8 cellular contexts compared by ENCODE assay signal in the genomic region with DNA sequence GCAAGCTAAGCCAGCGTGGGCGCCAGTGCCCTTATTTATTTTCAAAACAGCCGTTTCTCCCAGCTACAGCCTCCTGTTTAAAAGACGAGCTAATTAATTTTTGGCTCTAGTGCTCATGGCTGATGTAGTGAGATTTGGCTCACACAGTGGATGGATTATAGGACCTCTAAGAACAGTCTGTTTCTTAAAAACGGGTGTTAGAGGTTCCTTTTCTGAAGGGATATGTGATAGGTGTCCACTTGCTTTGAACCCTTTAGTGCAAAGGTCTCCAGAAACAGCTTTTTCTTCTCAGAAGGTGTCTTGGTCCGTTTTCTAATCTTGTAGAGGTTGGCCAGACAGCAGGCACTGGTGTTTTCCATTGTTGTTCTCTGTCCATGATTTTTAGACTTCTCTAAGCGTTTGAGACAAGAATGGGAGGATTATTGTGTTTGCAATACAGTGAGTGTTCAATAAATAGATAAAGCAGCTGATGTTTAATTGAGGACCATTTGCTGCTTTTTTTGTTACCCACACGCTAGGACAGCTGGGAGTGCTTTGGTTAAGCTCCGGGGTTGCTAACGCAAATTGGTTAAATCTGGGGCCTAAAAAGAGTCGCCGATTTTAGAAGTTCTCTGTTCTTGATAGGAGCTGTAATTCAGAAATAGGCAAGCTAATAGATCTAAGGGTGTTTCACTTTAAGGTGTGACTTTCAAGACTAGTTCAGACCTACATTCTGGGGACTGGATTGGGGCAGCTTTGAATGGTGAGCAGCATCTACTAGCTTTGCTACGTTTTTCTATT. TPM values are rescaled to one million over a fixed set of nuclear protein-coding genes. Genes with fewer than 3 reads are reported as not detected.
DNase-seq lines count a peak whose midpoint lies in the region; ATAC-seq and TF ChIP-seq lines count a peak whose summit lies in the region.

No MANE protein-coding gene starts in this region.

- H3K36me3 Mint-ChIP-seq in activated naive CD8-positive, alpha-beta T cell treated with anti-CD3 and anti-CD28 coated beads for 36 hours = peaks cover 5% of the 10 kb centered on the region
- H3K36me3 Mint-ChIP-seq in stimulated activated memory B cell treated with anti-CD40 and anti-IgM and Interleukin-4, amounts not matched to agents 10 μg/mL and 1 μg/mL and 100 μg/mL, for 72 hours = peaks cover 12% of the 10 kb centered on the region

- CTCF ChIA-PET in AG04450 (lab: Charles Lee) = interaction anchor here (0.8 to 2.1 kb wide), 10 partner anchors 8 to 1608 kb away, joined by 3 to 11 read pairs (median 4); partner anchors contain the start of gene DUSP16

- peaks cover 35% of the 10 kb centered on the region for H3K4me1 Mint-ChIP-seq in activated naive CD8-positive, alpha-beta T cell treated with anti-CD3 and anti-CD28 coated beads for 36 hours
- peaks cover 40% of the 10 kb centered on the region for H3K4me1 Mint-ChIP-seq in stimulated activated memory B cell treated with anti-CD40 and anti-IgM and Interleukin-4, amounts not matched to agents 10 μg/mL and 1 μg/mL and 100 μg/mL, for 72 hours

- no peaks in the 10 kb centered on the region for H3K27me3 ChIP-seq in AG04450 (ENCODE audit: control insufficient read depth, insufficient read depth, low read length)

- H3K4me3 ChIP-seq in AG04450 (ENCODE audit: low read depth, low read length) (peak overlapping the region; percentile 93), iPS-18c (ENCODE audit: insufficient read depth, low read depth, low read length) (peak overlapping the region; percentile 78)

- in situ Hi-C loops in GM13977 (cut with MboI; ENCODE audit: low pct_unique_long_range_greater_than_20kb, low sequenced_read_pairs, unreplicated experiment) = no loop called here

- TF ChIP-seq CTCF in AG04450 (IDR thresholded peaks at IDR 0.05; ENCODE audit: low read depth, low read length) (no peak), GM13977 (IDR thresholded peaks at IDR 0.05; ENCODE audit: extremely low read depth, insufficient read depth, missing control alignments) (no peak)

- H3K9me3 ChIP-seq in AG04450 (ENCODE audit: control insufficient read depth, insufficient read depth, low read length) = no peaks in the 10 kb centered on the region
- H3K9me3 ChIP-seq in iPS-18c (ENCODE audit: control insufficient read depth, insufficient read depth, low read length) = peaks cover 2% of the 10 kb centered on the region

- DNase-seq in AG04450 (ENCODE audit: low read depth, low spot score) (no peak), GM13977 (ENCODE audit: low spot score) (peak; percentile 47), NCI-H1105 treated with DMSO at 0.1 percent for 48 hours (lab: John Stamatoyannopoulos, UW) (peak; percentile 63)
- DNase-seq in activated naive CD8-positive, alpha-beta T cell treated with anti-CD3 and anti-CD28 coated beads for 36 hours = no peak

- H3K9me3 Mint-ChIP-seq in activated naive CD8-positive, alpha-beta T cell treated with anti-CD3 and anti-CD28 coated beads for 36 hours = no peaks in the 10 kb centered on the region
- no peaks in the 10 kb centered on the region for H3K9me3 Mint-ChIP-seq in stimulated activated memory B cell treated with anti-CD40 and anti-IgM and Interleukin-4, amounts not matched to agents 10 μg/mL and 1 μg/mL and 100 μg/mL, for 72 hours

- H3K27ac Mint-ChIP-seq in activated naive CD8-positive, alpha-beta T cell treated with anti-CD3 and anti-CD28 coated beads for 36 hours = peak overlapping the region; percentile 96
- H3K27ac Mint-ChIP-seq in stimulated activated memory B cell treated with anti-CD40 and anti-IgM and Interleukin-4, amounts not matched to agents 10 μg/mL and 1 μg/mL and 100 μg/mL, for 72 hours = peak overlapping the region; percentile 99

- POLR2A ChIA-PET in AG04450 (lab: Yijun Ruan, JAX) = interaction anchor here (0.9 to 2.0 kb wide), 3 partner anchors 25 to 91 kb away, joined by 4 to 8 read pairs (median 5); partner anchors contain the start of gene LRP6

- no peaks in the 10 kb centered on the region for H3K27me3 Mint-ChIP-seq in activated naive CD8-positive, alpha-beta T cell treated with anti-CD3 and anti-CD28 coated beads for 36 hours
- no peaks in the 10 kb centered on the region for H3K27me3 Mint-ChIP-seq in stimulated activated memory B cell treated with anti-CD40 and anti-IgM and Interleukin-4, amounts not matched to agents 10 μg/mL and 1 μg/mL and 100 μg/mL, for 72 hours

- H3K27ac ChIP-seq in AG04450 (ENCODE audit: low read depth, low read length) = peak overlapping the region; percentile 57

- peak overlapping the region; percentile 93 for H3K4me3 Mint-ChIP-seq in activated naive CD8-positive, alpha-beta T cell treated with anti-CD3 and anti-CD28 coated beads for 36 hours
- peak overlapping the region; percentile 96 for H3K4me3 Mint-ChIP-seq in stimulated activated memory B cell treated with anti-CD40 and anti-IgM and Interleukin-4, amounts not matched to agents 10 μg/mL and 1 μg/mL and 100 μg/mL, for 72 hours

- no peak for ATAC-seq in stimulated activated memory B cell treated with anti-CD40 and anti-IgM and Interleukin-4, amounts not matched to agents 10 μg/mL and 1 μg/mL and 100 μg/mL, for 72 hours
- ATAC-seq in GM21423 (IDR thresholded peaks at IDR 0.05; ENCODE audit: unreplicated experiment) (no peak), GM21619 (IDR thresholded peaks at IDR 0.05; ENCODE audit: unreplicated experiment) (no peak)

RNA-seq across cellular contexts. Expression of gene BORCS5, which starts 1.0 kb away (rescaled TPM):
- 13.6 and 14.1 TPM in 2 replicates for polyA plus RNA-seq in AG04450 (2011; rRNA removed)
- 28.5 and 29.5 TPM in 2 replicates for polyA minus RNA-seq in AG04450 (2011; rRNA and poly(A)+ RNA removed)
- 10 to 100 TPM; 25.5 to 25.8 TPM for total RNA-seq in activated naive CD8-positive, alpha-beta T cell treated with anti-CD3 and anti-CD28 coated beads for 36 hours

RNA-seq across cellular contexts. Expression of gene MANSC1, which starts 7.8 kb away (rescaled TPM):
- 2.8 and 4.2 TPM in 2 replicates for polyA plus RNA-seq in AG04450 (2011; rRNA removed)
- 1.3 and 1.8 TPM in 2 replicates for polyA minus RNA-seq in AG04450 (2011; rRNA and poly(A)+ RNA removed)
- under 1 TPM; 0.43 to 0.76 TPM for total RNA-seq in activated naive CD8-positive, alpha-beta T cell treated with anti-CD3 and anti-CD28 coated beads for 36 hours

Comparison
In these comparisons a context has a peak if more than half of its experiments do, and no peak if none do; other contexts are left out.
1. DNase-seq: peak in GM13977 (single experiment) and NCI-H1105 treated with DMSO at 0.1 percent for 48 hours (single experiment); none in AG04450 (single experiment) and activated naive CD8-positive, alpha-beta T cell treated with anti-CD3 and anti-CD28 coated beads for 36 hours (single experiment).